1 cellular context compared by ENCODE assay signal in genomic region chr9:33264473-33265177, GRCh38.
TF ChIP-seq lines count a peak whose summit lies in the region.

Gene BAG1, minus strand, starts transcription at chr9:33264708.
Gene CHMP5, plus strand, starts transcription at chr9:33265049. Its CDS starts 30 bp downstream, at chr9:33265079.

TF ChIP-seq in HepG2, 621 proteins besides CTCF, POLR2A, EP300 and RAD21 (continued from another document and continues in another):
- TF ChIP-seq ARID4A (CRISPR knock-in tag; IDR thresholded peaks at IDR 0.05; ENCODE audit: borderline replicate concordance) (peak; percentile 80), CSRNP1 (CRISPR knock-in tag; IDR thresholded peaks at IDR 0.05) (no peak), GLI4 (CRISPR knock-in tag; IDR thresholded peaks at IDR 0.05; ENCODE audit: borderline replicate concordance) (no peak), DR1 (CRISPR knock-in tag; IDR thresholded peaks at IDR 0.05) (peak; percentile 69; the same call in 1 of the 2 replicates), ZNF597 (CRISPR knock-in tag; IDR thresholded peaks at IDR 0.05) (no peak), HOXA9 (CRISPR knock-in tag; IDR thresholded peaks at IDR 0.05; ENCODE audit: borderline replicate concordance) (no peak), SATB2 (CRISPR knock-in tag; IDR thresholded peaks at IDR 0.05) (0 out of 2 replicates have a peak, but pooled peaks have one; percentile 19), MXD3 (CRISPR knock-in tag; IDR thresholded peaks at IDR 0.05) (0 out of 2 replicates have a peak, but pooled peaks have one; percentile 33), ATF2 (CRISPR knock-in tag; IDR thresholded peaks at IDR 0.05) (no peak), DNMT3B (CRISPR knock-in tag; conservative IDR thresholded peaks at IDR 0.05) (no peak), ZNF772 (CRISPR knock-in tag; IDR thresholded peaks at IDR 0.05) (peak; percentile 37; the same call in 1 of the 2 replicates), ZNF879 (CRISPR knock-in tag; IDR thresholded peaks at IDR 0.05) (no peak), HES4 (CRISPR knock-in tag; IDR thresholded peaks at IDR 0.05; ENCODE audit: borderline replicate concordance) (peak; percentile 80), ZNF317 (CRISPR knock-in tag; IDR thresholded peaks at IDR 0.05) (0 out of 2 replicates have a peak, but pooled peaks have one; percentile 6), ZNF160 (CRISPR knock-in tag; IDR thresholded peaks at IDR 0.05) (no peak), ZZZ3 (CRISPR knock-in tag; IDR thresholded peaks at IDR 0.05; ENCODE audit: borderline replicate concordance) (no peak), MXI1 (IDR thresholded peaks at IDR 0.05; ENCODE audit: borderline replicate concordance, low read depth, low read length) (peak; percentile 45; the same call in 1 of the 3 replicates), KAT7 (CRISPR knock-in tag; IDR thresholded peaks at IDR 0.05; ENCODE audit: borderline replicate concordance) (no peak), ZSCAN5A (CRISPR knock-in tag; IDR thresholded peaks at IDR 0.05; ENCODE audit: borderline replicate concordance) (0 out of 2 replicates have a peak, but pooled peaks have one; percentile 16), RFX3 (CRISPR knock-in tag; IDR thresholded peaks at IDR 0.05) (no peak), REL (CRISPR knock-in tag; conservative IDR thresholded peaks at IDR 0.05) (no peak), KLF15 (CRISPR knock-in tag; IDR thresholded peaks at IDR 0.05; ENCODE audit: borderline replicate concordance) (no peak), SRSF1 (optimal IDR thresholded peaks at IDR 0.05; ENCODE audit: low read depth, low read length) (no peak), ZNF350 (CRISPR knock-in tag; IDR thresholded peaks at IDR 0.05; ENCODE audit: borderline replicate concordance, low read depth) (peak; percentile 26; the same call in 1 of the 2 replicates), NCOA2 (CRISPR knock-in tag; IDR thresholded peaks at IDR 0.05) (peak; percentile 19; the same call in 1 of the 2 replicates), FOSL2 (CRISPR knock-in tag; IDR thresholded peaks at IDR 0.05) (0 out of 2 replicates have a peak, but pooled peaks have one; percentile 25), TCF7L2 (IDR thresholded peaks at IDR 0.05; ENCODE audit: low read depth, low read length) (no peak), MIER3 (CRISPR knock-in tag; IDR thresholded peaks at IDR 0.05; ENCODE audit: borderline replicate concordance) (no peak; the same call in 1 of the 2 replicates), RORA (CRISPR knock-in tag; IDR thresholded peaks at IDR 0.05) (no peak), FUBP1 (CRISPR knock-in tag; IDR thresholded peaks at IDR 0.05; ENCODE audit: borderline replicate concordance) (no peak), DPF2 (CRISPR knock-in tag; IDR thresholded peaks at IDR 0.05; ENCODE audit: borderline replicate concordance, low read depth) (no peak), JUNB (CRISPR knock-in tag; IDR thresholded peaks at IDR 0.05; ENCODE audit: borderline replicate concordance) (no peak), RFX5 (IDR thresholded peaks at IDR 0.05; ENCODE audit: low read depth, low read length) (no peak; the same call in 1 of the 2 replicates), TAF1 (CRISPR knock-in tag; IDR thresholded peaks at IDR 0.05) (peak; percentile 53; the same call in 1 of the 2 replicates), TMF1 (CRISPR knock-in tag; IDR thresholded peaks at IDR 0.05; ENCODE audit: low read depth) (peak; percentile 81; the same call in 1 of the 2 replicates), ZNF713 (CRISPR knock-in tag; IDR thresholded peaks at IDR 0.05) (0 out of 2 replicates have a peak, but pooled peaks have one; percentile 66), HMGXB3 (CRISPR knock-in tag; IDR thresholded peaks at IDR 0.05; ENCODE audit: borderline replicate concordance) (no peak), CBFB (CRISPR knock-in tag; IDR thresholded peaks at IDR 0.05) (no peak), SMAD9 (CRISPR knock-in tag; IDR thresholded peaks at IDR 0.05) (no peak)
- TF ChIP-seq, protein P1, sequence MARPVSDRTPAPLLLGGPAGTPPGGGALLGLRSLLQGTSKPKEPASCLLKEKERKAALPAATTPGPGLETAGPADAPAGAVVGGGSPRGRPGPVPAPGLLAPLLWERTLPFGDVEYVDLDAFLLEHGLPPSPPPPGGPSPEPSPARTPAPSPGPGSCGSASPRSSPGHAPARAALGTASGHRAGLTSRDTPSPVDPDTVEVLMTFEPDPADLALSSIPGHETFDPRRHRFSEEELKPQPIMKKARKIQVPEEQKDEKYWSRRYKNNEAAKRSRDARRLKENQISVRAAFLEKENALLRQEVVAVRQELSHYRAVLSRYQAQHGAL (CRISPR knock-in tag; IDR thresholded peaks at IDR 0.05; ENCODE audit: not compliant biosample characterization), result no peak
- TF ChIP-seq, protein P2, sequence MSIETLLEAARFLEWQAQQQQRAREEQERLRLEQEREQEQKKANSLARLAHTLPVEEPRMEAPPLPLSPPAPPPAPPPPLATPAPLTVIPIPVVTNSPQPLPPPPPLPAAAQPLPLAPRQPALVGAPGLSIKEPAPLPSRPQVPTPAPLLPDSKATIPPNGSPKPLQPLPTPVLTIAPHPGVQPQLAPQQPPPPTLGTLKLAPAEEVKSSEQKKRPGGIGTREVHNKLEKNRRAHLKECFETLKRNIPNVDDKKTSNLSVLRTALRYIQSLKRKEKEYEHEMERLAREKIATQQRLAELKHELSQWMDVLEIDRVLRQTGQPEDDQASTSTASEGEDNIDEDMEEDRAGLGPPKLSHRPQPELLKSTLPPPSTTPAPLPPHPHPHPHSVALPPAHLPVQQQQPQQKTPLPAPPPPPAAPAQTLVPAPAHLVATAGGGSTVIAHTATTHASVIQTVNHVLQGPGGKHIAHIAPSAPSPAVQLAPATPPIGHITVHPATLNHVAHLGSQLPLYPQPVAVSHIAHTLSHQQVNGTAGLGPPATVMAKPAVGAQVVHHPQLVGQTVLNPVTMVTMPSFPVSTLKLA (IDR thresholded peaks at IDR 0.05), result 0 out of 2 replicates have a peak, but pooled peaks have one; percentile 2
